In the genomic region with DNA sequence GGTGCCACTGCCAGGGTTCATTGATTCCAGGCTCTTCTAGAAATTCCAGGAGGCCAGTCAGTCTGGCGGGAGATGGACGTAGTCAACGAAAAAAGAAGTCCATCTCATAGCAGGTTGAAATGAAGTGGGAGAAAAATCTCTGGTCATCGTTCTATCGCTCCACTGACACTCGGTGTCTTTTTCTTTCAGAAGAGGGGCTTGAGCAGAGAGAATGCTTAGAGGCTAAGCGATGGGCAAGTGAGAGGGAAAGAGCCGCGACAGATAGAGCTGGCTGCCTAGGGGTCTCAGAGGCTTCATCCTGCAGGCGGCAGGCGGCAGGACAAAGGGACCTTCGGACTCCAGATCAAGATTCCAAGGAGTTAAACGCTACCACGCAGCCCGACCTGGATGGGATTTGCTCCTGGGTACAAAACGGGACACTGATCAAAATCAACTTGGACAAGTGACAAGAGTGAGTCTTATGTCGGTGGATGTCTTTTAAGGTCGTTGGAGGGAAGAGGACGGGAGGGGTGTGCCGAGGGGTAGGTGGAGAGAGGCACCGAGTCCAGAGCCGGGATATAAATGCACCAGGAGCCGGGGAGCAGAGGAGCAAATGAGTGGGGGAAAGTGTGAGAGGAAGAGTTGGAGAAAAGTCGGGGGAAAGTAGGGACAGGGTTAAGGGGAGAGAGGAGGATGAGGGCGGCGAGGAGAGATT, we compare ENCODE assay signal across 1 cellular context.
TF ChIP-seq lines count a peak whose summit lies in the region.

No MANE protein-coding gene starts in this region.

TF ChIP-seq in neural cell, 6 proteins besides CTCF, POLR2A, EP300 and RAD21 (continued from another document):
- no peak for TF ChIP-seq SMC3 (conservative IDR thresholded peaks at IDR 0.05; ENCODE audit: poor library complexity)
- TF ChIP-seq POLR2AphosphoS5 (IDR thresholded peaks at IDR 0.05), result no peak
